Comparison of ENCODE assay signal across 1 cellular context in genomic region chr11:32826113-32826512, GRCh38.
TF ChIP-seq lines count a peak whose summit lies in the region.

No MANE protein-coding gene starts in this region.

TF ChIP-seq in GM12878, 131 proteins besides CTCF, POLR2A, EP300 and RAD21 (continued from another document):
- TF ChIP-seq, protein P1, sequence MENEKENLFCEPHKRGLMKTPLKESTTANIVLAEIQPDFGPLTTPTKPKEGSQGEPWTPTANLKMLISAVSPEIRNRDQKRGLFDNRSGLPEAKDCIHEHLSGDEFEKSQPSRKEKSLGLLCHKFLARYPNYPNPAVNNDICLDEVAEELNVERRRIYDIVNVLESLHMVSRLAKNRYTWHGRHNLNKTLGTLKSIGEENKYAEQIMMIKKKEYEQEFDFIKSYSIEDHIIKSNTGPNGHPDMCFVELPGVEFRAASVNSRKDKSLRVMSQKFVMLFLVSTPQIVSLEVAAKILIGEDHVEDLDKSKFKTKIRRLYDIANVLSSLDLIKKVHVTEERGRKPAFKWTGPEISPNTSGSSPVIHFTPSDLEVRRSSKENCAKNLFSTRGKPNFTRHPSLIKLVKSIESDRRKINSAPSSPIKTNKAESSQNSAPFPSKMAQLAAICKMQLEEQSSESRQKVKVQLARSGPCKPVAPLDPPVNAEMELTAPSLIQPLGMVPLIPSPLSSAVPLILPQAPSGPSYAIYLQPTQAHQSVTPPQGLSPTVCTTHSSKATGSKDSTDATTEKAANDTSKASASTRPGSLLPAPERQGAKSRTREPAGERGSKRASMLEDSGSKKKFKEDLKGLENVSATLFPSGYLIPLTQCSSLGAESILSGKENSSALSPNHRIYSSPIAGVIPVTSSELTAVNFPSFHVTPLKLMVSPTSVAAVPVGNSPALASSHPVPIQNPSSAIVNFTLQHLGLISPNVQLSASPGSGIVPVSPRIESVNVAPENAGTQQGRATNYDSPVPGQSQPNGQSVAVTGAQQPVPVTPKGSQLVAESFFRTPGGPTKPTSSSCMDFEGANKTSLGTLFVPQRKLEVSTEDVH (IDR thresholded peaks at IDR 0.05; ENCODE audit: low read depth, partially characterized antibody) = no peak
